Comparison of ENCODE assay signal across 27 cellular contexts in genomic region chr1:75396745-75397144, GRCh38.
DNase-seq lines count a peak whose midpoint lies in the region; ATAC-seq and TF ChIP-seq lines count a peak whose summit lies in the region.
"Had no signal": no experiment of that assay in that cellular context is flagged by ENCODE, and none has a peak within 500 bp of the region (broad histone marks: within the 10 kb centered on the region; RNA-seq: fewer than 3 reads in every experiment).

No MANE protein-coding gene starts in this region.

- H3K4me1 ChIP-seq in ACC112 (ENCODE audit: control insufficient read depth, insufficient read depth, low read length, unreplicated experiment) (no peaks in the 10 kb centered on the region), mammary epithelial cell (ENCODE audit: insufficient read depth, low read length) (no peaks in the 10 kb centered on the region)

- peak; percentile 35 for ATAC-seq in GM18867 (IDR thresholded peaks at IDR 0.05; ENCODE audit: unreplicated experiment)
- peak; percentile 30 for ATAC-seq in HG03159 (IDR thresholded peaks at IDR 0.05; ENCODE audit: unreplicated experiment)
- no peak for ATAC-seq in GM19455 (IDR thresholded peaks at IDR 0.05; ENCODE audit: unreplicated experiment)
- ATAC-seq: Panc1 had no signal

- H3K4me2 ChIP-seq in mammary epithelial cell (ENCODE audit: insufficient read depth, low read depth, low read length) = peak overlapping the region; percentile 29

- no peaks in the 10 kb centered on the region for H4K20me1 ChIP-seq in mammary epithelial cell (ENCODE audit: insufficient read depth, low read length)
- H4K20me1 ChIP-seq: BLaER1 treated with 17β-estradiol and CSF1 and Interleukin-3, amounts not matched to agents 10 nM and 100 nM had no signal

- BruUV-seq in mammary epithelial cell (replicated peaks; lab: Mats Ljungman, UMichigan) = no TSS peak

- H2AFZ ChIP-seq in ACC112 (ENCODE audit: low read length, unreplicated experiment) = peak overlapping the region; percentile 62
- H2AFZ ChIP-seq in mammary epithelial cell (ENCODE audit: low read depth, low read length) = no peak overlapping the region
- H2AFZ ChIP-seq: GM23248 had no signal

- no peak overlapping the region for H3K27ac ChIP-seq in ACC112 (ENCODE audit: low read depth, low read length)
- no peak overlapping the region for H3K27ac ChIP-seq in mammary epithelial cell (ENCODE audit: insufficient read depth, low read depth, low read length)
- H3K27ac ChIP-seq: BLaER1 treated with 17β-estradiol and CSF1 and Interleukin-3, amounts not matched to agents 10 nM and 100 nM; GM23248; RWPE1 had no signal

- no peak overlapping the region for H3K9ac ChIP-seq in mammary epithelial cell (ENCODE audit: insufficient read depth, low read length)
- H3K9ac ChIP-seq: BLaER1 treated with 17β-estradiol and CSF1 and Interleukin-3, amounts not matched to agents 10 nM and 100 nM; GM23248 had no signal

- H3K36me3 ChIP-seq in ACC112 (ENCODE audit: insufficient read depth, low read length) (no peaks in the 10 kb centered on the region), mammary epithelial cell (ENCODE audit: insufficient read depth, low read length) (no peaks in the 10 kb centered on the region)
- H3K36me3 ChIP-seq: BLaER1 treated with 17β-estradiol and CSF1 and Interleukin-3, amounts not matched to agents 10 nM and 100 nM had no signal

- no peak for TF ChIP-seq CTCF in mammary epithelial cell (conservative IDR thresholded peaks at IDR 0.05 in 1 of 2, IDR thresholded peaks at IDR 0.05 in 1 of 2; ENCODE audit: extremely low read depth in 1 of 2, insufficient read depth in 1 of 2, low read depth in 1 of 2, low read length in 2 of 2)

- H3K79me2 ChIP-seq in ACC112 (ENCODE audit: control insufficient read depth, insufficient read depth, low read length, unreplicated experiment) (no peaks in the 10 kb centered on the region), mammary epithelial cell (ENCODE audit: insufficient read depth, low read length) (no peaks in the 10 kb centered on the region)

- in situ Hi-C loops in mammary epithelial cell (cut with MboI; ENCODE audit: low sequenced_read_pairs in 2 of 2) = no loop called here

- H3K4me3 ChIP-seq in ACC112 (ENCODE audit: low read depth, low read length) = peak overlapping the region; percentile 62
- no peak overlapping the region for H3K4me3 ChIP-seq in mammary epithelial cell (replicated peaks in 1 of 3; ENCODE audit: insufficient read depth in 1 of 3, low read depth in 2 of 3, low read length in 3 of 3)
- H3K4me3 ChIP-seq: BLaER1 treated with 17β-estradiol and CSF1 and Interleukin-3, amounts not matched to agents 10 nM and 100 nM; GM23248 had no signal

- intact Hi-C loops in mammary epithelial cell (cut with micrococcal nuclease) = no loop called here

- WGBS in mammary epithelial cell (ENCODE audit: low coverage, missing lambda C conversion rate) = 40% methylated on average over 1 of the region's 1 CpG

- H3K27me3 ChIP-seq in ACC112 (ENCODE audit: insufficient read depth, low read length) (no peaks in the 10 kb centered on the region), mammary epithelial cell (ENCODE audit: insufficient read depth, low read length) (no peaks in the 10 kb centered on the region)
- H3K27me3 ChIP-seq: BLaER1 treated with 17β-estradiol and CSF1 and Interleukin-3, amounts not matched to agents 10 nM and 100 nM had no signal

- H3K9me3 ChIP-seq in mammary epithelial cell (replicated peaks; ENCODE audit: insufficient read depth, low read length) = no peaks in the 10 kb centered on the region

- dilution Hi-C loops in mammary epithelial cell (cut with HindIII; ENCODE audit: low sequenced_read_pairs) = no loop called here

- CTCF ChIA-PET in mammary epithelial cell (lab: Charles Lee; ENCODE audit: low non-redundant PET) = no interaction called here

- peak; percentile 1 for DNase-seq in mammary epithelial cell
- no peak for DNase-seq in occipital lobe (lab: John Stamatoyannopoulos, UW)
- no peak for DNase-seq in NCI-H2171 (lab: John Stamatoyannopoulos, UW)
- no peak for DNase-seq in ecto neural progenitor cell (ENCODE audit: low spot score)
- DNase-seq: AML-193; CD4-positive, alpha-beta T cell; GM23248; H7; IMR-90; KG1; MV-4-11; NCI-H1105; NCI-H1436 treated with DMSO at 0.1 percent for 48 hours; NCI-H187 treated with DMSO at 0.1 percent for 48 hours; NCI-H446; NCI-H524 treated with DMSO at 0.1 percent for 48 hours; NCI-H774; NK-92 treated with Interleukin-12 subunit alpha and Interleukin-12 subunit beta, amount 100 ng/mL, for 24 hours; SHP77 treated with DMSO at 0.1 percent for 48 hours; SW 1271 had no signal
